Comparison of ENCODE assay signal across 8 cellular contexts in genomic region chr1:200351826-200352549, GRCh38. TPM values are rescaled to one million over a fixed set of nuclear protein-coding genes. Genes with fewer than 3 reads are reported as not detected.
DNase-seq lines count a peak whose midpoint lies in the region; ATAC-seq, FAIRE-seq and TF ChIP-seq lines count a peak whose summit lies in the region.

No MANE protein-coding gene starts in this region.

- no peaks in the 10 kb centered on the region for H3K9me3 Mint-ChIP-seq in activated naive CD8-positive, alpha-beta T cell (ENCODE audit: low read depth)
- H3K9me3 Mint-ChIP-seq in memory B cell = no peaks in the 10 kb centered on the region

- peaks cover 27% of the 10 kb centered on the region for H3K4me1 Mint-ChIP-seq in activated naive CD8-positive, alpha-beta T cell (ENCODE audit: low read depth)
- peaks cover 17% of the 10 kb centered on the region for H3K4me1 Mint-ChIP-seq in memory B cell

- peak overlapping the region; percentile 88 for H3K27ac Mint-ChIP-seq in activated naive CD8-positive, alpha-beta T cell
- H3K27ac Mint-ChIP-seq in memory B cell = peak overlapping the region; percentile 46

- no peak for TF ChIP-seq EP300 in stomach (IDR thresholded peaks at IDR 0.05)

- H3K4me3 Mint-ChIP-seq in activated naive CD8-positive, alpha-beta T cell = peak overlapping the region; percentile 78
- peak overlapping the region; percentile 48 for H3K4me3 Mint-ChIP-seq in memory B cell

- no peaks in the 10 kb centered on the region for H3K36me3 ChIP-seq in stomach

- no peaks in the 10 kb centered on the region for H3K27me3 ChIP-seq in stomach

- ATAC-seq in GM18909 (IDR thresholded peaks at IDR 0.05; ENCODE audit: poor library complexity, unreplicated experiment) (peak; percentile 54), memory B cell (ENCODE audit: low read depth) (peak; percentile 70)

- peaks cover 2% of the 10 kb centered on the region for H3K36me3 Mint-ChIP-seq in activated naive CD8-positive, alpha-beta T cell
- no peaks in the 10 kb centered on the region for H3K36me3 Mint-ChIP-seq in memory B cell

- POLR2A ChIA-PET in AG04449 (lab: Yijun Ruan, JAX) = no interaction called here

- WGBS in stomach, 5 donors = 37 to 51% (median 45%) methylated on average over 4 of the region's 4 CpGs

- no peak for TF ChIP-seq CTCF in AG04449 (IDR thresholded peaks at IDR 0.05; ENCODE audit: insufficient read depth, low read length, missing control alignments)
- no peak for TF ChIP-seq CTCF in stomach (IDR thresholded peaks at IDR 0.05)

- peak; percentile 98 for DNase-seq in AG04449 (ENCODE audit: low read depth, low spot score)
- peak; percentile 67 for DNase-seq in HT1080 (ENCODE audit: low read depth)
- DNase-seq in memory B cell (ENCODE audit: low spot score in 2 of 2) = no peak
- DNase-seq in H54 (ENCODE audit: insufficient read length, low spot score) = no peak
- no peak for DNase-seq in stomach
- DNase-seq in medulla oblongata (ENCODE audit: extremely low spot score) = no peak

- H3K27me3 Mint-ChIP-seq in activated naive CD8-positive, alpha-beta T cell = no peaks in the 10 kb centered on the region
- H3K27me3 Mint-ChIP-seq in memory B cell = no peaks in the 10 kb centered on the region

- intact Hi-C loops in stomach (cut with DNase I; ENCODE audit: low total_unique reads) = no loop called here

- no peak for FAIRE-seq in H54 (lab: Jason Lieb, UNC)

- H3K9me3 ChIP-seq in stomach = no peaks in the 10 kb centered on the region

- peak overlapping the region in 2 of 5 donors; percentile 1 to 49 for H3K27ac ChIP-seq in stomach

- TF ChIP-seq POLR2A in H54 (IDR thresholded peaks at IDR 0.05; ENCODE audit: low read depth, low read length) (no peak), stomach (IDR thresholded peaks at IDR 0.05) (no peak)

- CTCF ChIA-PET in AG04449 (lab: Yijun Ruan, JAX) = no interaction called here

- H3K4me3 ChIP-seq in AG04449 (ENCODE audit: low read depth, low read length) (peak overlapping the region; percentile 37), stomach (peak overlapping the region in 1 of 4 donors; percentile 14)

- H3K4me1 ChIP-seq in stomach = peaks cover 0 to 15% (median 7%) of the 10 kb centered on the region in 4 donors

RNA-seq across cellular contexts. Expression of gene ZNF281, which starts 57.8 kb away (rescaled TPM):
- total RNA-seq in HT1080 (2014; rRNA removed; shearing (Covaris generic)) = 13.1 and 17.7 TPM in 2 replicates
- polyA plus RNA-seq in HT1080 (2015; cell fraction: cytosol; rRNA removed) = 11.4 and 14.5 TPM in 2 replicates
- 28.7 and 29.6 TPM in 2 replicates for polyA plus RNA-seq in HT1080 (2015; cell fraction: nucleus; rRNA removed)
- total RNA-seq in stomach = 10 to 100 TPM in 4 of 5 donors, 1 to 10 TPM in 1; 1.7 to 24.5 (median 18.7) TPM
- 1 to 10 TPM; 1.7 to 2.9 (median 2.3) TPM for polyA plus RNA-seq in stomach

Comparison
In these comparisons a context has a peak if more than half of its experiments do, and no peak if none do; other contexts are left out.
1. DNase-seq: peak in AG04449 (single experiment) and HT1080 (single experiment); none in memory B cell (0 of 2), H54 (single experiment), stomach (single experiment) and medulla oblongata (single experiment).